Comparison of ENCODE assay signal across 24 cellular contexts in genomic region chr7:147803151-147803550, GRCh38.
"Had no signal": no experiment of that assay in that cellular context is flagged by ENCODE, and none has a peak within 500 bp of the region (broad histone marks: within the 10 kb centered on the region; RNA-seq: fewer than 3 reads in every experiment).

No MANE protein-coding gene starts in this region.

- H3K4me3 ChIP-seq: dorsolateral prefrontal cortex, gastrocnemius medialis, heart left ventricle, hepatocyte, lung, pancreas, prostate gland, right atrium auricular region, spleen, testis, tibial artery had no signal

- H3K9me3 ChIP-seq: gastrocnemius medialis, neutrophil, pancreas, prostate gland, testis, tibial artery had no signal

- FAIRE-seq: colon, kidney, pancreas had no signal

- ATAC-seq: gastrocnemius medialis; heart left ventricle; left lobe of liver; naive thymus-derived CD4-positive, alpha-beta T cell; pancreas; sciatic nerve; stimulated activated memory B cell treated with anti-CD40 and anti-IgM and Interleukin-4, amounts not matched to agents 10 μg/mL and 1 μg/mL and 100 μg/mL, for 72 hours; stimulated activated naive CD8-positive, alpha-beta T cell treated with anti-CD3 and anti-CD28 coated beads, Interleukin-15, Interleukin-2, amounts not matched to agents 100 U/mL and 50 U/mL, for 24 hours had no signal

- DNase-seq: dorsolateral prefrontal cortex; effector CD4-positive, alpha-beta T cell; gastrocnemius medialis; heart left ventricle; kidney; midbrain; naive thymus-derived CD4-positive, alpha-beta T cell; nephron progenitor cell; pancreas; spleen; stimulated activated CD4-positive, alpha-beta T cell treated with anti-CD3 and anti-CD28 coated beads, Interleukin-4, amount 100 ng/mL, for 4 hours; stimulated activated naive CD8-positive, alpha-beta T cell treated with anti-CD3 and anti-CD28 coated beads, Interleukin-15, Interleukin-2, amounts not matched to agents 100 U/mL and 50 U/mL, for 24 hours; substantia nigra; testis; tibial artery had no signal

- H2AFZ ChIP-seq: hepatocyte had no signal

- H3K79me2 ChIP-seq: hepatocyte had no signal

- H3K27me3 ChIP-seq: dorsolateral prefrontal cortex, gastrocnemius medialis, heart left ventricle, hepatocyte, neutrophil, pancreas, right atrium auricular region, spleen, testis, tibial artery had no signal

- H3K4me1 ChIP-seq: gastrocnemius medialis, heart left ventricle, pancreas, prostate gland, right atrium auricular region, spleen, testis, tibial artery had no signal

- H3K27ac ChIP-seq: gastrocnemius medialis, heart left ventricle, hepatocyte, neutrophil, pancreas, prostate gland, right atrium auricular region, spleen, testis, tibial artery had no signal

- H3K4me2 ChIP-seq: hepatocyte had no signal

- H3K36me3 ChIP-seq: gastrocnemius medialis, heart left ventricle, neutrophil, pancreas, prostate gland, right atrium auricular region, spleen, tibial artery had no signal
